In genomic region chr3:9690451-9691450, GRCh38 we compare ENCODE assay signal across 1 cellular context.
TF ChIP-seq lines count a peak whose summit lies in the region.

No MANE protein-coding gene starts in this region.

TF ChIP-seq in GM23338, 12 proteins besides CTCF, POLR2A, EP300 and RAD21 (continued from another document):
- TF ChIP-seq ZNF331 (CRISPR knock-in tag; IDR thresholded peaks at IDR 0.05; ENCODE audit: low read depth) (no peak), NANOG (IDR thresholded peaks at IDR 0.05; ENCODE audit: borderline replicate concordance) (no peak)
- TF ChIP-seq, protein P1, sequence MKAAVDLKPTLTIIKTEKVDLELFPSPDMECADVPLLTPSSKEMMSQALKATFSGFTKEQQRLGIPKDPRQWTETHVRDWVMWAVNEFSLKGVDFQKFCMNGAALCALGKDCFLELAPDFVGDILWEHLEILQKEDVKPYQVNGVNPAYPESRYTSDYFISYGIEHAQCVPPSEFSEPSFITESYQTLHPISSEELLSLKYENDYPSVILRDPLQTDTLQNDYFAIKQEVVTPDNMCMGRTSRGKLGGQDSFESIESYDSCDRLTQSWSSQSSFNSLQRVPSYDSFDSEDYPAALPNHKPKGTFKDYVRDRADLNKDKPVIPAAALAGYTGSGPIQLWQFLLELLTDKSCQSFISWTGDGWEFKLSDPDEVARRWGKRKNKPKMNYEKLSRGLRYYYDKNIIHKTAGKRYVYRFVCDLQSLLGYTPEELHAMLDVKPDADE (IDR thresholded peaks at IDR 0.05): no peak
